ENCODE assay signal across 15 cellular contexts in the genomic region with DNA sequence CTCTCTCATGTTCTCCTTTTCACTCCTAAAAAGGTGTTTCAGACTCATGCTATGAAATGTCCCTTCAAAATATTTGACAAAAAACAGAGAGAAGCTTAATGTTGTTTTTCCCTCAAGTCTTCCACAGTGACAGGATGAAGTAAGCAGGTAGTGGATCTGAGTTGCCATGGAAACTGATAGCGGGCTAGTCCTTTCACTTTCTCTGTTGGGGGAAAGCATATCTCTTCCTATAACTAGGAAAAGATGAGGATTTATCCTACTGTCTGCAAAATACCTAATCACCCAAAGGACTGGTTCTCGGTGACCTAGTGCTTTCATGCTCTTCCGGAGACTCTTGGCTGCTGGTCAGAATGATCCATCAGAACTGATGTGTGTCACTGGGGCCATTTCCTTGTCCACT.
"Had no signal": no experiment of that assay in that cellular context is flagged by ENCODE, and none has a peak within 500 bp of the region (broad histone marks: within the 10 kb centered on the region; RNA-seq: fewer than 3 reads in every experiment).

No MANE protein-coding gene starts in this region.

- H3K9me3 ChIP-seq: ascending aorta, left lung, tibial nerve, uterus had no signal

- H3K4me1 ChIP-seq: ascending aorta, left lung, pancreas, tibial nerve, uterus had no signal

- H3K36me3 ChIP-seq: ascending aorta, left lung, pancreas, uterus had no signal

- H3K27ac Mint-ChIP-seq: activated T-helper 17 cell treated with anti-CD3 and anti-CD28 coated beads, Interleukin-2, amount 50 U/mL, for 72 hours; naive B cell; stimulated activated effector memory CD8-positive, alpha-beta T cell treated with anti-CD3 and anti-CD28 coated beads, Interleukin-12 subunit alpha, Interleukin-12 subunit beta, amount 100 ng/mL, for 72 hours had no signal

- DNase-seq: activated CD4-positive, alpha-beta T cell treated with anti-CD3 and anti-CD28 coated beads, Interleukin-2, amount 50 U/mL, for 48 hours; activated CD4-positive, CD25-positive, alpha-beta regulatory T cell treated with anti-CD3 and anti-CD28 coated beads, Interleukin-2, amount 50 U/mL, for 72 hours; activated naive CD4-positive, alpha-beta T cell treated with Interleukin-2 at 50 U/mL for 16 hours; kidney; left lung; mammary epithelial cell; naive B cell; pancreas; T1000; uterus had no signal

- H3K36me3 Mint-ChIP-seq: naive B cell; stimulated activated effector memory CD8-positive, alpha-beta T cell treated with anti-CD3 and anti-CD28 coated beads, Interleukin-12 subunit alpha, Interleukin-12 subunit beta, amount 100 ng/mL, for 72 hours had no signal

- H3K4me3 ChIP-seq: ascending aorta, left lung, pancreas, tibial nerve, uterus had no signal

- ATAC-seq: activated T-helper 17 cell treated with anti-CD3 and anti-CD28 coated beads, Interleukin-2, amount 50 U/mL, for 72 hours; esophagus mucosa; left lung had no signal

- H3K9me3 Mint-ChIP-seq: activated T-helper 17 cell treated with anti-CD3 and anti-CD28 coated beads, Interleukin-2, amount 50 U/mL, for 72 hours; stimulated activated effector memory CD8-positive, alpha-beta T cell treated with anti-CD3 and anti-CD28 coated beads, Interleukin-12 subunit alpha, Interleukin-12 subunit beta, amount 100 ng/mL, for 72 hours had no signal

- H3K27me3 ChIP-seq: ascending aorta, left lung, pancreas, tibial nerve, uterus had no signal

- H3K4me3 Mint-ChIP-seq: activated T-helper 17 cell treated with anti-CD3 and anti-CD28 coated beads, Interleukin-2, amount 50 U/mL, for 72 hours; naive B cell; stimulated activated effector memory CD8-positive, alpha-beta T cell treated with anti-CD3 and anti-CD28 coated beads, Interleukin-12 subunit alpha, Interleukin-12 subunit beta, amount 100 ng/mL, for 72 hours had no signal

- H3K4me1 Mint-ChIP-seq: activated T-helper 17 cell treated with anti-CD3 and anti-CD28 coated beads, Interleukin-2, amount 50 U/mL, for 72 hours; naive B cell; stimulated activated effector memory CD8-positive, alpha-beta T cell treated with anti-CD3 and anti-CD28 coated beads, Interleukin-12 subunit alpha, Interleukin-12 subunit beta, amount 100 ng/mL, for 72 hours had no signal
